In genomic region chrX:155477136-155477535, GRCh38 we compare ENCODE assay signal across 5 cellular contexts. TPM values are rescaled to one million over a fixed set of nuclear protein-coding genes. Genes with fewer than 3 reads are reported as not detected.
"Had no signal": no experiment of that assay in that cellular context is flagged by ENCODE, and none has a peak within 500 bp of the region (broad histone marks: within the 10 kb centered on the region; RNA-seq: fewer than 3 reads in every experiment).

No MANE protein-coding gene starts in this region.

RNA-seq across cellular contexts. Expression of gene F8A3, which starts 18.7 kb away (rescaled TPM):
- total RNA-seq: epithelial cell of proximal tubule, foreskin keratinocyte, kidney epithelial cell, left ventricle myocardium superior, lower lobe of right lung had no signal
